Comparison of ENCODE assay signal across 8 cellular contexts in the genomic region with DNA sequence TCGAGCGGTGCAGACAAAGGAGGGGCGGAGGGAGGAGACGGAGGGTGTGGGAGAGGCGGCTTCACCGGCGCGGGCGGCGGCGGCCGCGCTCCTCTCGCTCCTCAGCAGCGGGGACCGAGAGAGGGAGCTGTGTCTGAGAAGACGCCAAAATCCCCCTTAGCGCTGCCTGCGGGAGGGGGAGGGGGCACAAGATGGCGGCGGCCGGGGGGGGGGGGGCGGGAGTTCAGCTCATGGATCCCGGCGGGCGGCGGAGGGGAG. TPM values are rescaled to one million over a fixed set of nuclear protein-coding genes. Genes with fewer than 3 reads are reported as not detected.
DNase-seq lines count a peak whose midpoint lies in the region; ATAC-seq and TF ChIP-seq lines count a peak whose summit lies in the region.

No MANE protein-coding gene starts in this region.

- peak overlapping the region; percentile 85 for H3K4me3 Mint-ChIP-seq in activated T-cell treated with anti-CD3 and anti-CD28 coated beads, Interleukin-2, amount 50 U/mL, for 24 hours

- peak overlapping the region; percentile 97 for H3K27ac Mint-ChIP-seq in activated T-cell treated with anti-CD3 and anti-CD28 coated beads, Interleukin-2, amount 50 U/mL, for 24 hours

- peaks cover 0 to 30% of the 10 kb centered on the region in 2 donors for H3K36me3 ChIP-seq in gastroesophageal sphincter
- peaks cover 5 to 53% of the 10 kb centered on the region in 2 donors for H3K36me3 ChIP-seq in psoas muscle (ENCODE audit: insufficient read depth in 1 of 2, low read depth in 1 of 2)

- peaks cover 3 to 50% (median 15%) of the 10 kb centered on the region in 3 donors for H3K4me1 ChIP-seq in gastroesophageal sphincter
- H3K4me1 ChIP-seq in psoas muscle, result peaks cover 40% of the 10 kb centered on the region

- H3K9me3 ChIP-seq in gastroesophageal sphincter, result no peaks in the 10 kb centered on the region
- H3K9me3 ChIP-seq in psoas muscle, result no peaks in the 10 kb centered on the region

- TF ChIP-seq CTCF in gastroesophageal sphincter (IDR thresholded peaks at IDR 0.05) (no peak), psoas muscle (IDR thresholded peaks at IDR 0.05) (no peak)

- intact Hi-C loops in psoas muscle (cut with DNase I), result loop anchor here (2.0 kb wide), 1 partner anchor 28 kb away; a partner anchor contains a TSS

- no peak for TF ChIP-seq POLR2A in gastroesophageal sphincter (IDR thresholded peaks at IDR 0.05)

- ATAC-seq in HG03103 (IDR thresholded peaks at IDR 0.05; ENCODE audit: low read depth, unreplicated experiment), result peak; percentile 10
- ATAC-seq in activated CD4-positive, CD25-positive, alpha-beta regulatory T cell treated with anti-CD3 and anti-CD28 coated beads, Interleukin-2, amount 50 U/mL, for 24 hours, result peak; percentile 49 to 53
- ATAC-seq in gastroesophageal sphincter, result peak; percentile 24
- ATAC-seq in psoas muscle, result peak; percentile 37 to 59 (median 52)

- no peaks in the 10 kb centered on the region for H3K27me3 ChIP-seq in gastroesophageal sphincter
- H3K27me3 ChIP-seq in psoas muscle (ENCODE audit: insufficient read depth in 3 of 3, low read length in 2 of 3), result no peaks in the 10 kb centered on the region

- peak overlapping the region; percentile 90 for H3K4me3 ChIP-seq in gastroesophageal sphincter
- H3K4me3 ChIP-seq in psoas muscle, result peak overlapping the region; percentile 74

- no peak for DNase-seq in activated T-cell treated with anti-CD3 and anti-CD28 coated beads, Interleukin-2, amount 50 U/mL, for 24 hours
- no peak for DNase-seq in activated T-cell treated with anti-CD3 and anti-CD28 coated beads, Interleukin-2, amount 50 U/mL, for 1 hour
- DNase-seq in psoas muscle, result no peak
- no peak for DNase-seq in retina
- no peak for DNase-seq in NCI-H510A (lab: John Stamatoyannopoulos, UW)

- TF ChIP-seq EP300 in gastroesophageal sphincter (IDR thresholded peaks at IDR 0.05), result no peak

- peaks cover 84% of the 10 kb centered on the region for H3K36me3 Mint-ChIP-seq in activated T-cell treated with anti-CD3 and anti-CD28 coated beads, Interleukin-2, amount 50 U/mL, for 24 hours (ENCODE audit: low read depth)

- H3K9me3 Mint-ChIP-seq in activated T-cell treated with anti-CD3 and anti-CD28 coated beads, Interleukin-2, amount 50 U/mL, for 24 hours, result no peaks in the 10 kb centered on the region

- WGBS in gastroesophageal sphincter (ENCODE audit: low coverage in 1 of 2), 2 donors, result no CpG with 5 or more reads among the region's 27 CpGs
- 0 to 3% methylated on average over 2 to 26 of the region's 27 CpGs; no CpG with 5 or more reads in 1 of the 3 donors for WGBS in psoas muscle, 3 donors

- peak overlapping the region; percentile 97 to 99 (median 98) for H3K27ac ChIP-seq in gastroesophageal sphincter
- H3K27ac ChIP-seq in psoas muscle, result peak overlapping the region; percentile 100

- H3K27me3 Mint-ChIP-seq in activated T-cell treated with anti-CD3 and anti-CD28 coated beads, Interleukin-2, amount 50 U/mL, for 24 hours, result no peaks in the 10 kb centered on the region

- H3K4me1 Mint-ChIP-seq in activated T-cell treated with anti-CD3 and anti-CD28 coated beads, Interleukin-2, amount 50 U/mL, for 24 hours (ENCODE audit: low read depth), result peaks cover 46% of the 10 kb centered on the region

RNA-seq across cellular contexts. Expression of a gene that starts 0.3 kb away (rescaled TPM):
- total RNA-seq in gastroesophageal sphincter, result 10 to 100 TPM; 51.4 to 67.2 (median 55.4) TPM
- total RNA-seq in psoas muscle, result 10 to 100 TPM; 34.2 to 40.1 (median 37.9) TPM
- 10 to 100 TPM; 13.3 to 30.1 (median 13.4) TPM for polyA plus RNA-seq in psoas muscle

RNA-seq across cellular contexts. Expression of a gene that starts 27.4 kb away (rescaled TPM):
- total RNA-seq in gastroesophageal sphincter, result 10 to 100 TPM; 35.2 to 63.0 (median 43.5) TPM
- 10 to 100 TPM; 24.6 to 59.6 (median 38.3) TPM for total RNA-seq in psoas muscle
- polyA plus RNA-seq in psoas muscle, result 100 to 1,000 TPM in 1 of 3 donors, 10 to 100 TPM in 2; 65.7 to 120 (median 66.8) TPM

RNA-seq across cellular contexts. Expression of a gene that starts 27.6 kb away (rescaled TPM):
- total RNA-seq in gastroesophageal sphincter (1 to 10 TPM; 4.2 to 6.1 (median 5.4) TPM), psoas muscle (1 to 10 TPM; 2.9 to 4.2 (median 3.7) TPM)
- polyA plus RNA-seq in psoas muscle, result 1 to 10 TPM; 2.1 to 5.9 (median 3.1) TPM
